12 cellular contexts compared by ENCODE assay signal in the genomic region with DNA sequence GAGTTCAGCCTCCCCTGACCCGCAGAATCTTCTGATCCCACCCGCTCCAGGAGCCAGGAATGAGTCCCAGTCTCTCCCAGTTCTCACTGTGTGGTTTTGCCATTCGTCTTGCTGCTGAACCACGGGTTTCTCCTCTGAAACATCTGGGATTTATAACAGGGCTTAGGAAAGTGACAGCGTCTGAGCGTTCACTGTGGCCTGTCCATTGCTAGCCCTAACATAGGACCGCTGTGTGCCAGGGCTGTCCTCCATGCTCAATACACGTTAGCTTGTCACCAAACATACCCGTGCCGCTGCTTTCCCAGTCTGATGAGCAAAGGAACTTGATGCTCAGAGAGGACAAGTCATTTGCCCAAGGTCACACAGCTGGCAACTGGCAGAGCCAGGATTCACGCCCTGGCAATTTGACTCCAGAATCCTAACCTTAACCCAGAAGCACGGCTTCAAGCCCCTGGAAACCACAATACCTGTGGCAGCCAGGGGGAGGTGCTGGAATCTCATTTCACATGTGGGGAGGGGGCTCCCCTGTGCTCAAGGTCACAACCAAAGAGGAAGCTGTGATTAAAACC. TPM values are rescaled to one million over a fixed set of nuclear protein-coding genes. Genes with fewer than 3 reads are reported as not detected.
DNase-seq lines count a peak whose midpoint lies in the region; ATAC-seq and TF ChIP-seq lines count a peak whose summit lies in the region.
"Had no signal": no experiment of that assay in that cellular context is flagged by ENCODE, and none has a peak within 500 bp of the region (broad histone marks: within the 10 kb centered on the region; RNA-seq: fewer than 3 reads in every experiment).

No MANE protein-coding gene starts in this region.

- no peak overlapping the region for H3K27ac ChIP-seq in foreskin keratinocyte
- H3K27ac ChIP-seq: HL-60 had no signal

- H3K4me1 ChIP-seq in foreskin keratinocyte = no peaks in the 10 kb centered on the region

- H3K27me3 ChIP-seq in foreskin keratinocyte = peaks cover 8% of the 10 kb centered on the region

- ATAC-seq in foreskin keratinocyte (no peak), HG03378 (IDR thresholded peaks at IDR 0.05; ENCODE audit: unreplicated experiment) (no peak), GM19324 (IDR thresholded peaks at IDR 0.05; ENCODE audit: low FRiP score, unreplicated experiment) (no peak), HG03460 (IDR thresholded peaks at IDR 0.05; ENCODE audit: unreplicated experiment) (no peak)

- TF ChIP-seq CTCF in foreskin keratinocyte (conservative IDR thresholded peaks at IDR 0.05) = peak; percentile 24

- DNase-seq in stimulated activated CD4-positive, alpha-beta T cell treated with anti-CD3 and anti-CD28 coated beads, Interleukin-15, amount 100 ng/mL, for 24 hours = peak; percentile 25
- DNase-seq in stimulated activated CD4-positive, alpha-beta T cell treated with anti-CD3 and anti-CD28 coated beads, Interleukin-1b, Interleukin-23, amount 100 ng/mL, for 48 hours = no peak
- DNase-seq in foreskin keratinocyte (no peak), NCI-H510A (lab: John Stamatoyannopoulos, UW) (no peak)
- DNase-seq: activated T-cell treated with anti-CD3 and anti-CD28 coated beads, Interleukin-2, amount 50 U/mL, for 72 hours; heart left ventricle had no signal

TF ChIP-seq in PFSK-1, 5 proteins besides CTCF, POLR2A, EP300 and RAD21:
- TF ChIP-seq FOXP2 (optimal IDR thresholded peaks at IDR 0.05; ENCODE audit: borderline replicate concordance, extremely low read depth, extremely low read length, insufficient read depth) (no peak), REST (IDR thresholded peaks at IDR 0.05; ENCODE audit: insufficient read depth in 1 of 2, low read depth in 2 of 2, low read length in 2 of 2) (no peak), SIN3A (IDR thresholded peaks at IDR 0.05; ENCODE audit: borderline replicate concordance, insufficient read depth, low read length) (no peak), POLR2AphosphoS5 (IDR thresholded peaks at IDR 0.05; ENCODE audit: low read depth, low read length) (peak; percentile 68; the same call in 1 of the 2 replicates)

RNA-seq across cellular contexts. Expression of gene APOE, which starts 1.1 kb away (rescaled TPM):
- 21.1 TPM for polyA plus RNA-seq in PFSK-1 (2012; ENCODE audit: insufficient read length, low read depth)
- total RNA-seq in foreskin keratinocyte = 31.9 and 48.5 TPM in 2 replicates
- polyA plus RNA-seq in foreskin keratinocyte = 44.5 and 71.6 TPM in 2 replicates

RNA-seq across cellular contexts. Expression of gene APOC1, which starts 9.9 kb away (rescaled TPM):
- 50.5 TPM for polyA plus RNA-seq in PFSK-1 (2012; ENCODE audit: insufficient read length, low read depth)
- 6.6 and 7.2 TPM in 2 replicates for total RNA-seq in foreskin keratinocyte
- polyA plus RNA-seq in foreskin keratinocyte = 11.9 and 15.4 TPM in 2 replicates
- total RNA-seq: activated T-cell treated with anti-CD3 and anti-CD28 coated beads, Interleukin-2, amount 50 U/mL, for 72 hours had no signal

RNA-seq across cellular contexts. Expression of gene TOMM40, which starts 13.5 kb away (rescaled TPM):
- 332 TPM for polyA plus RNA-seq in PFSK-1 (2012; ENCODE audit: insufficient read length, low read depth)
- 108 and 136 TPM in 2 replicates for total RNA-seq in foreskin keratinocyte
- 133 and 159 TPM in 2 replicates for polyA plus RNA-seq in foreskin keratinocyte

RNA-seq across cellular contexts. Expression of gene APOC4, which starts 37.5 kb away (rescaled TPM):
- polyA plus RNA-seq in PFSK-1 (2012; ENCODE audit: insufficient read length, low read depth) = not detected
- not detected in 2 replicates for total RNA-seq in foreskin keratinocyte
- not detected in 2 replicates for polyA plus RNA-seq in foreskin keratinocyte
- total RNA-seq: activated T-cell treated with anti-CD3 and anti-CD28 coated beads, Interleukin-2, amount 50 U/mL, for 72 hours; heart left ventricle; T-helper 1 cell treated with Interleukin-12 subunit alpha and Interleukin-12 subunit beta and Interleukin-4 antibody, amounts not matched to agents 30 ng/mL and 1 ng/mL, for 36 hours had no signal
- polyA plus RNA-seq: heart left ventricle had no signal

RNA-seq across cellular contexts. Expression of gene APOC2, which starts 41.3 kb away (rescaled TPM):
- polyA plus RNA-seq in PFSK-1 (2012; ENCODE audit: insufficient read length, low read depth) = not detected
- total RNA-seq in foreskin keratinocyte = not detected in 2 replicates
- not detected in 2 replicates for polyA plus RNA-seq in foreskin keratinocyte
- total RNA-seq: activated T-cell treated with anti-CD3 and anti-CD28 coated beads, Interleukin-2, amount 50 U/mL, for 72 hours; T-helper 1 cell treated with Interleukin-12 subunit alpha and Interleukin-12 subunit beta and Interleukin-4 antibody, amounts not matched to agents 30 ng/mL and 1 ng/mL, for 36 hours had no signal
